22 cellular contexts compared by ENCODE assay signal in the genomic region with DNA sequence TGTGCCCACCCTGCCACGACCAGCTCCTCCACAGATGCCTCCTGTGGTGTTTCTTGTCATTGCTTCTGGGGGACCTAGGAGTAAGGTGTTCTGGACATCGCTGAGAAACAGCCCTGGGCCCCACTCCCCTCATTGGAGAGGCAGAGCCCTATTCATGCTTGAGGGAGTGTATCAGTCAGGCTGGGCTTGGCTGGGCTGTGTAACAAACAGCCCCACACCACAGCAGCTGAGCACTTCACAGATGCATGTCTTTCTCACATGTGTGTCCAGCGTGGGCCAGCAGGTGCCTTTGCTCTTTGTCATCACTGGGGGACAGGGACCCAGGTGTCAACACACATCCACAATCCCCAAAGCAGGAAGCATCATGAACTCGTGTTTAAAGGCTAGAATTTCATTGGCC.
"Had no signal": no experiment of that assay in that cellular context is flagged by ENCODE, and none has a peak within 500 bp of the region (broad histone marks: within the 10 kb centered on the region; RNA-seq: fewer than 3 reads in every experiment).

No MANE protein-coding gene starts in this region.

- H3K4me1 ChIP-seq: uterus had no signal

- H3K4me2 ChIP-seq: smooth muscle cell had no signal

- H3K27me3 ChIP-seq: ovary, uterus had no signal

- H3K9me3 ChIP-seq: left lung, lower lobe of right lung, ovary, uterus had no signal

- H3K4me3 ChIP-seq: left lung, lower lobe of right lung, ovary, smooth muscle cell, tibial nerve, uterus had no signal

- ATAC-seq: left colon; left lung; lower lobe of right lung; naive thymus-derived CD8-positive, alpha-beta T cell; right cardiac atrium; stimulated activated memory B cell treated with anti-CD40 and anti-IgM and Interleukin-4, amounts not matched to agents 10 μg/mL and 1 μg/mL and 100 μg/mL, for 72 hours; stimulated activated naive CD8-positive, alpha-beta T cell treated with anti-CD3 and anti-CD28 coated beads, Interleukin-15, amount 100 ng/mL, for 72 hours had no signal

- FAIRE-seq: islet of Langerhans, kidney had no signal

- H3K27ac ChIP-seq: left lung, lower lobe of right lung, ovary, tibial nerve, uterus had no signal

- DNase-seq: immature natural killer cell; kidney; left colon; lower lobe of right lung; mammary epithelial cell; mesenchymal stem cell; naive thymus-derived CD8-positive, alpha-beta T cell; ovary; stimulated activated CD4-positive, alpha-beta T cell treated with anti-CD3 and anti-CD28 coated beads, Interleukin-1b, Interleukin-23, amount 100 ng/mL, for 48 hours; stimulated activated CD4-positive, alpha-beta T cell treated with anti-CD3 and anti-CD28 coated beads, Interleukin-2, amount 100 ng/mL, for 48 hours; stimulated activated CD4-positive, alpha-beta T cell treated with anti-CD3 and anti-CD28 coated beads, Interleukin-4, amount 100 ng/mL, for 4 hours; stimulated activated CD8-positive, alpha-beta memory T cell treated with anti-CD3 and anti-CD28 coated beads, Interleukin-4, amount 100 ng/mL, for 48 hours; stimulated activated naive CD4-positive, alpha-beta T cell treated with Interleukin-2 at 50 U/mL for 16 hours; stimulated activated naive CD8-positive, alpha-beta T cell treated with anti-CD3 and anti-CD28 coated beads, Interleukin-15, amount 100 ng/mL, for 72 hours; substantia nigra; uterus had no signal

- H3K36me3 ChIP-seq: left lung, lower lobe of right lung, ovary, tibial nerve, uterus had no signal
